8 cellular contexts compared by ENCODE assay signal in genomic region chr11:41201156-41201555, GRCh38.
DNase-seq lines count a peak whose midpoint lies in the region; ATAC-seq, FAIRE-seq and TF ChIP-seq lines count a peak whose summit lies in the region.

No MANE protein-coding gene starts in this region.

- TF ChIP-seq CTCF in AG04449 (IDR thresholded peaks at IDR 0.05; ENCODE audit: insufficient read depth, low read length, missing control alignments), result peak; percentile 41
- TF ChIP-seq CTCF in NB4 (IDR thresholded peaks at IDR 0.05; ENCODE audit: low read depth, low read length), result peak; percentile 58
- TF ChIP-seq CTCF in astrocyte of the cerebellum (IDR thresholded peaks at IDR 0.05; ENCODE audit: low read depth, low read length, missing control alignments), result peak; percentile 66
- peak; percentile 54 for TF ChIP-seq CTCF in mesothelial cell of epicardium (IDR thresholded peaks at IDR 0.05; ENCODE audit: unreplicated experiment)
- no peak for TF ChIP-seq CTCF in body of pancreas (IDR thresholded peaks at IDR 0.05)

- no peak overlapping the region for H3K27ac ChIP-seq in body of pancreas

- H3K36me3 ChIP-seq in body of pancreas (replicated peaks in 1 of 2; ENCODE audit: insufficient read depth in 1 of 2, low read depth in 2 of 2), result no peaks in the 10 kb centered on the region

- DNase-seq in AG04449 (ENCODE audit: low read depth, low spot score), result no peak
- peak; percentile 5 for DNase-seq in GM12891 (ENCODE audit: insufficient read length, low spot score)
- peak; percentile 50 for DNase-seq in NB4 (ENCODE audit: low read depth)
- peak; percentile 43 for DNase-seq in astrocyte of the cerebellum (ENCODE audit: low read depth)
- peak in 1 of 2 experiments; percentile 56 for DNase-seq in mesothelial cell of epicardium (ENCODE audit: low spot score in 2 of 2, unreplicated experiment in 2 of 2)
- no peak for DNase-seq in body of pancreas
- no peak for DNase-seq in activated CD8-positive, alpha-beta memory T cell treated with anti-CD3 and anti-CD28 coated beads, Interleukin-2, amount 50 U/mL, for 4 hours

- CTCF ChIA-PET in AG04449 (lab: Yijun Ruan, JAX), result interaction anchor here (1.1 to 1.2 kb wide), 2 partner anchors 895 to 896 kb away, joined by 3 to 4 read pairs; no protein-coding TSS in a partner anchor

- intact Hi-C loops in body of pancreas (cut with DNase I), result no loop called here

- no peak overlapping the region for H3K4me3 Mint-ChIP-seq in mesothelial cell of epicardium

- ATAC-seq in GM18517 (IDR thresholded peaks at IDR 0.05; ENCODE audit: unreplicated experiment) (no peak), body of pancreas (no peak)

- H3K36me3 Mint-ChIP-seq in mesothelial cell of epicardium, result no peaks in the 10 kb centered on the region

- POLR2A ChIA-PET in AG04449 (lab: Yijun Ruan, JAX), result no interaction called here

- in situ Hi-C loops in astrocyte of the cerebellum (cut with HindIII; ENCODE audit: low sequenced_read_pairs), result no loop called here

- peaks cover 6% of the 10 kb centered on the region for H3K9me3 Mint-ChIP-seq in mesothelial cell of epicardium

- no peaks in the 10 kb centered on the region for H3K4me1 Mint-ChIP-seq in mesothelial cell of epicardium

- H3K4me3 ChIP-seq in AG04449 (ENCODE audit: low read depth, low read length) (no peak overlapping the region), NB4 (ENCODE audit: low read depth, low read length) (no peak overlapping the region), astrocyte of the cerebellum (ENCODE audit: low read depth, low read length) (no peak overlapping the region), body of pancreas (no peak overlapping the region)

- H3K27me3 ChIP-seq in body of pancreas, result no peaks in the 10 kb centered on the region

- no peaks in the 10 kb centered on the region for H3K4me1 ChIP-seq in body of pancreas

- TF ChIP-seq POLR2A in GM12891 (IDR thresholded peaks at IDR 0.05; ENCODE audit: low read depth, low read length), result no peak
- no peak for TF ChIP-seq POLR2A in NB4 (IDR thresholded peaks at IDR 0.05; ENCODE audit: extremely low read depth, insufficient read length)
- TF ChIP-seq POLR2A in body of pancreas (IDR thresholded peaks at IDR 0.05), result no peak

- FAIRE-seq in GM12891 (lab: Jason Lieb, UNC), result no peak

- H3K9me3 ChIP-seq in body of pancreas, result no peaks in the 10 kb centered on the region

- no peak overlapping the region for H3K27ac Mint-ChIP-seq in mesothelial cell of epicardium

- 2 to 5% methylated on average over 5 of the region's 5 CpGs for WGBS in body of pancreas, 2 donors

- peaks cover 3% of the 10 kb centered on the region for H3K27me3 Mint-ChIP-seq in mesothelial cell of epicardium (ENCODE audit: low read depth)

TF ChIP-seq in GM12891, 5 proteins besides CTCF, POLR2A, EP300 and RAD21:
- no peak for TF ChIP-seq POU2F2 (IDR thresholded peaks at IDR 0.05; ENCODE audit: low read depth, low read length)
- TF ChIP-seq SPI1 (IDR thresholded peaks at IDR 0.05; ENCODE audit: low read depth, low read length), result no peak
- TF ChIP-seq TAF1 (IDR thresholded peaks at IDR 0.05; ENCODE audit: low read depth, low read length), result no peak
- no peak for TF ChIP-seq PAX5 (IDR thresholded peaks at IDR 0.05; ENCODE audit: insufficient read depth, low read length, severe bottlenecking)
- TF ChIP-seq POLR2AphosphoS5 (IDR thresholded peaks at IDR 0.05; ENCODE audit: low read depth, low read length), result no peak

Comparison
In these comparisons a context has a peak if more than half of its experiments do, and no peak if none do; other contexts are left out.
1. DNase-seq: peak in GM12891 (single experiment), NB4 (single experiment) and astrocyte of the cerebellum (single experiment); none in AG04449 (single experiment), body of pancreas (0 of 4) and activated CD8-positive, alpha-beta memory T cell treated with anti-CD3 and anti-CD28 coated beads, Interleukin-2, amount 50 U/mL, for 4 hours (single experiment).
2. CTCF ChIP-seq: peak in AG04449 (single experiment), NB4 (single experiment), astrocyte of the cerebellum (single experiment) and mesothelial cell of epicardium (single experiment); none in body of pancreas (0 of 7).